Comparison of ENCODE assay signal across 8 cellular contexts in genomic region chr17:79835953-79836951, GRCh38.
DNase-seq lines count a peak whose midpoint lies in the region; ATAC-seq and TF ChIP-seq lines count a peak whose summit lies in the region.

No MANE protein-coding gene starts in this region.

- H3K4me3 Mint-ChIP-seq in memory B cell, result peak overlapping the region; percentile 99

- peak overlapping the region; percentile 66 for H3K4me3 ChIP-seq in astrocyte of the cerebellum (ENCODE audit: low read depth, low read length)

- peaks cover 17% of the 10 kb centered on the region for H3K36me3 Mint-ChIP-seq in memory B cell

- peaks cover 25% of the 10 kb centered on the region for H3K4me1 Mint-ChIP-seq in memory B cell

- peaks cover 8% of the 10 kb centered on the region for H3K27me3 Mint-ChIP-seq in memory B cell

- no peak for ATAC-seq in memory B cell (ENCODE audit: low read depth)
- ATAC-seq in GM21723 (IDR thresholded peaks at IDR 0.05; ENCODE audit: unreplicated experiment), result no peak

- no peak for TF ChIP-seq CTCF in astrocyte of the cerebellum (IDR thresholded peaks at IDR 0.05; ENCODE audit: low read depth, low read length, missing control alignments)

- in situ Hi-C loops in astrocyte of the cerebellum (cut with HindIII; ENCODE audit: low sequenced_read_pairs), result no loop called here

- DNase-seq in D341Med (ENCODE audit: low spot score) (peak; percentile 51), NCI-H187 (lab: John Stamatoyannopoulos, UW) (peak; percentile 81 to 96), astrocyte of the cerebellum (ENCODE audit: low read depth) (no peak), memory B cell (ENCODE audit: low spot score in 2 of 2) (no peak), AG20443 (ENCODE audit: low spot score) (no peak), UCSD-AML1 (lab: John Stamatoyannopoulos, UW; ENCODE audit: unreplicated experiment) (no peak), NCI-H1092 (lab: John Stamatoyannopoulos, UW) (no peak)

- no peak overlapping the region for H3K27ac Mint-ChIP-seq in memory B cell

- no peaks in the 10 kb centered on the region for H3K9me3 Mint-ChIP-seq in memory B cell

Comparison
In these comparisons a context has a peak if more than half of its experiments do, and no peak if none do; other contexts are left out.
1. DNase-seq: peak in D341Med (single experiment) and NCI-H187 (2 of 2); none in astrocyte of the cerebellum (single experiment), memory B cell (0 of 2), AG20443 (single experiment), UCSD-AML1 (single experiment) and NCI-H1092 (single experiment).